27 cellular contexts compared by ENCODE assay signal in the genomic region with DNA sequence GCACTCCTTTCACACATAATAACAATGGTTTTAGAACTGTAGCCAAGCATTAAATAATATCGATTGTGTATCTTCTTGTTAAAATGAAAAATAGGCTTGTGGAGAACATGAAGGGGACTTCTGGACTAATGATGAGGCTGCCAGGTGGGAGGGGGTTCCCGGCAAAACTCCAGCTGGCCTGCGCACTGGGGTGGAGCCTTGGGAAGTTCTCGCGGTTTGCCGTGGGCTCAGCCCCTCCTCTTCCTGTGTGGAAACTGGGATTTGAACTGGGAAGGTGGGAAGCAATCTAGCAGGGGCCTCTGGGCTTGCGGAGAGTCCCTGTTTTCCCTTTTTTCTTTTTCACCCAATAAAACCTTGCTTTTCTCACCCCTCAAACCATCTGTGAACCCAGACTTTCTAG.
"Had no signal": no experiment of that assay in that cellular context is flagged by ENCODE, and none has a peak within 500 bp of the region (broad histone marks: within the 10 kb centered on the region; RNA-seq: fewer than 3 reads in every experiment).

No MANE protein-coding gene starts in this region.

- DNase-seq: activated CD4-positive, alpha-beta T cell treated with anti-CD3 and anti-CD28 coated beads for 4 hours; activated CD4-positive, alpha-beta T cell treated with anti-CD3 and anti-CD28 coated beads, Interleukin-2, amount 50 U/mL, for 4 hours; activated CD8-positive, alpha-beta memory T cell treated with anti-CD3 and anti-CD28 coated beads for 24 hours; activated effector memory CD4-positive, alpha-beta T cell treated with Interleukin-2 at 50 U/mL for 16 hours; activated naive CD4-positive, alpha-beta T cell treated with Interleukin-2 at 50 U/mL for 16 hours; anterior cingulate cortex; body of pancreas; cerebellar nuclear complex; dorsolateral prefrontal cortex; effector memory CD4-positive, alpha-beta T cell; gastrocnemius medialis; left cardiac atrium; left ventricle myocardium superior; midbrain; naive thymus-derived CD4-positive, alpha-beta T cell; occipital lobe; spleen; stimulated activated naive CD4-positive, alpha-beta T cell; T-helper 1 cell had no signal

- H3K36me3 ChIP-seq: cardiac muscle cell, gastrocnemius medialis, spleen, suprapubic skin, tibial nerve had no signal

- H3K4me1 ChIP-seq: body of pancreas, gastrocnemius medialis, spleen, suprapubic skin, tibial nerve had no signal

- H3K9me3 ChIP-seq: body of pancreas, gastrocnemius medialis, suprapubic skin, tibial nerve had no signal

- H3K27ac ChIP-seq: body of pancreas, cardiac muscle cell, coronary artery, dorsolateral prefrontal cortex, gastrocnemius medialis, hepatocyte, spleen, suprapubic skin, tibial nerve, VCaP had no signal

- H3K27me3 ChIP-seq: body of pancreas, cardiac muscle cell, dorsolateral prefrontal cortex, gastrocnemius medialis, hepatocyte, spleen, suprapubic skin, tibial nerve had no signal

- FAIRE-seq: keratinocyte had no signal

- H3K79me2 ChIP-seq: hepatocyte had no signal

- H3K4me2 ChIP-seq: hepatocyte had no signal

- H2AFZ ChIP-seq: hepatocyte had no signal

- ATAC-seq: body of pancreas; gastrocnemius medialis; left cardiac atrium; left ventricle myocardium superior; naive thymus-derived CD4-positive, alpha-beta T cell; right cardiac atrium had no signal

- H3K4me3 ChIP-seq: body of pancreas, cardiac muscle cell, coronary artery, dorsolateral prefrontal cortex, gastrocnemius medialis, hepatocyte, spleen, suprapubic skin, tibial nerve had no signal
